Comparison of ENCODE assay signal across 1 cellular context in the genomic region with DNA sequence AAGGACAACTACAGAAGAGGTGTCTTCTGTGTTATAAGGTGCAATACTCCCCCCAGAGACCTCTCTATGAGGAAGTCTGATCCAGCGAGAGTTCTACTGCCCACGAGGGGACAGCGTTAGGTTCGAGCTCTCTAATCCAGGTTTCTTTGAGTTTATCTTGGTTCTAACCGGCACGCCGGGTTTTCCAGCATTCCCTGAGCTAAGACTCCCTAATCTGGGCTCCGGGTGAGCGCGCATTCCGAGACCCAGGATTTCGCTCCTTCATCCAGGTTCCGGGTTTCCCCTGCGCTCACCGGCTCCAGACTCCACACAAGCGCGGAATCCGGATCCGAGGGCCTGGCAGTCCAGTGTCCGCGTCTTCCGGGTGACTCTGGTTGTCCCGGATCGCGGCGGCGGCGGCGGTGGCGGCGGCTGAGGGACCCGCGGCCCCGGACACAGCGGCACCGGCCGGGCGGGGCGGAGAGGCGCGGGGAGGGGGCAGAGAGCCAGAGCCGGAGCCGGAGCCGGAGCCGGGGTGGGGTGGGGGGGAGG.
TF ChIP-seq lines count a peak whose summit lies in the region.

A gene with protein sequence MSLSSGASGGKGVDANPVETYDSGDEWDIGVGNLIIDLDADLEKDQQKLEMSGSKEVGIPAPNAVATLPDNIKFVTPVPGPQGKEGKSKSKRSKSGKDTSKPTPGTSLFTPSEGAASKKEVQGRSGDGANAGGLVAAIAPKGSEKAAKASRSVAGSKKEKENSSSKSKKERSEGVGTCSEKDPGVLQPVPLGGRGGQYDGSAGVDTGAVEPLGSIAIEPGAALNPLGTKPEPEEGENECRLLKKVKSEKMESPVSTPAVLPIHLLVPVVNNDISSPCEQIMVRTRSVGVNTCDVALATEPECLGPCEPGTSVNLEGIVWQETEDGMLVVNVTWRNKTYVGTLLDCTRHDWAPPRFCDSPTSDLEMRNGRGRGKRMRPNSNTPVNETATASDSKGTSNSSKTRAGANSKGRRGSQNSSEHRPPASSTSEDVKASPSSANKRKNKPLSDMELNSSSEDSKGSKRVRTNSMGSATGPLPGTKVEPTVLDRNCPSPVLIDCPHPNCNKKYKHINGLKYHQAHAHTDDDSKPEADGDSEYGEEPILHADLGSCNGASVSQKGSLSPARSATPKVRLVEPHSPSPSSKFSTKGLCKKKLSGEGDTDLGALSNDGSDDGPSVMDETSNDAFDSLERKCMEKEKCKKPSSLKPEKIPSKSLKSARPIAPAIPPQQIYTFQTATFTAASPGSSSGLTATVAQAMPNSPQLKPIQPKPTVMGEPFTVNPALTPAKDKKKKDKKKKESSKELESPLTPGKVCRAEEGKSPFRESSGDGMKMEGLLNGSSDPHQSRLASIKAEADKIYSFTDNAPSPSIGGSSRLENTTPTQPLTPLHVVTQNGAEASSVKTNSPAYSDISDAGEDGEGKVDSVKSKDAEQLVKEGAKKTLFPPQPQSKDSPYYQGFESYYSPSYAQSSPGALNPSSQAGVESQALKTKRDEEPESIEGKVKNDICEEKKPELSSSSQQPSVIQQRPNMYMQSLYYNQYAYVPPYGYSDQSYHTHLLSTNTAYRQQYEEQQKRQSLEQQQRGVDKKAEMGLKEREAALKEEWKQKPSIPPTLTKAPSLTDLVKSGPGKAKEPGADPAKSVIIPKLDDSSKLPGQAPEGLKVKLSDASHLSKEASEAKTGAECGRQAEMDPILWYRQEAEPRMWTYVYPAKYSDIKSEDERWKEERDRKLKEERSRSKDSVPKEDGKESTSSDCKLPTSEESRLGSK (N-terminal part only) (plus strand): TSS at position 373 of the 531 bp plus-strand sequence. CDS start 38,842 bp downstream, outside the sequence.

TF ChIP-seq in HEK293, 187 proteins besides CTCF, POLR2A, EP300 and RAD21 (continued from another document and continues in another):
- TF ChIP-seq, protein P1, sequence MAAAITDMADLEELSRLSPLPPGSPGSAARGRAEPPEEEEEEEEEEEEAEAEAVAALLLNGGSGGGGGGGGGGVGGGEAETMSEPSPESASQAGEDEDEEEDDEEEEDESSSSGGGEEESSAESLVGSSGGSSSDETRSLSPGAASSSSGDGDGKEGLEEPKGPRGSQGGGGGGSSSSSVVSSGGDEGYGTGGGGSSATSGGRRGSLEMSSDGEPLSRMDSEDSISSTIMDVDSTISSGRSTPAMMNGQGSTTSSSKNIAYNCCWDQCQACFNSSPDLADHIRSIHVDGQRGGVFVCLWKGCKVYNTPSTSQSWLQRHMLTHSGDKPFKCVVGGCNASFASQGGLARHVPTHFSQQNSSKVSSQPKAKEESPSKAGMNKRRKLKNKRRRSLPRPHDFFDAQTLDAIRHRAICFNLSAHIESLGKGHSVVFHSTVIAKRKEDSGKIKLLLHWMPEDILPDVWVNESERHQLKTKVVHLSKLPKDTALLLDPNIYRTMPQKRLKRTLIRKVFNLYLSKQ (tag by site-specific recombination; IDR thresholded peaks at IDR 0.05; ENCODE audit: borderline replicate concordance): no peak
- TF ChIP-seq ZNF2 (tag by site-specific recombination; IDR thresholded peaks at IDR 0.05) (0 out of 2 replicates have a peak, but pooled peaks have one; percentile 72), TCF7L2 (IDR thresholded peaks at IDR 0.05; ENCODE audit: borderline replicate concordance, low read depth, low read length) (no peak), ZNF629 (tag by site-specific recombination; IDR thresholded peaks at IDR 0.05) (peak; percentile 82), PRDM1 (tag by site-specific recombination; IDR thresholded peaks at IDR 0.05) (no peak), ZNF157 (tag by site-specific recombination; IDR thresholded peaks at IDR 0.05) (no peak), ZNF621 (tag by site-specific recombination; IDR thresholded peaks at IDR 0.05) (no peak), ZNF221 (tag by site-specific recombination; IDR thresholded peaks at IDR 0.05; ENCODE audit: borderline replicate concordance) (peak; percentile 75; the same call in 1 of the 2 replicates), ZNF792 (tag by site-specific recombination; IDR thresholded peaks at IDR 0.05) (no peak), ZBTB7A (tag by site-specific recombination; IDR thresholded peaks at IDR 0.05; ENCODE audit: low read depth) (peak; percentile 50; the same call in 1 of the 2 replicates), ZFP37 (tag by site-specific recombination; IDR thresholded peaks at IDR 0.05) (peak; percentile 86), KLF16 (tag by site-specific recombination; IDR thresholded peaks at IDR 0.05) (peak; percentile 87), ZNF23 (tag by site-specific recombination; IDR thresholded peaks at IDR 0.05; ENCODE audit: borderline replicate concordance) (no peak), ZSCAN16 (tag by site-specific recombination; IDR thresholded peaks at IDR 0.05) (no peak), REPIN1 (tag by site-specific recombination; IDR thresholded peaks at IDR 0.05; ENCODE audit: low read depth) (no peak), SCRT1 (tag by site-specific recombination; IDR thresholded peaks at IDR 0.05; ENCODE audit: borderline replicate concordance) (0 out of 2 replicates have a peak, but pooled peaks have one; percentile 16), KLF7 (tag by site-specific recombination; IDR thresholded peaks at IDR 0.05; ENCODE audit: borderline replicate concordance) (no peak), ZNF660 (tag by site-specific recombination; IDR thresholded peaks at IDR 0.05) (peak; percentile 97), MZF1 (tag by site-specific recombination; IDR thresholded peaks at IDR 0.05; ENCODE audit: borderline replicate concordance) (peak; percentile 58; the same call in 1 of the 2 replicates), ZNF302 (tag by site-specific recombination; IDR thresholded peaks at IDR 0.05; ENCODE audit: low read depth) (no peak), KLF10 (tag by site-specific recombination; IDR thresholded peaks at IDR 0.05) (peak; percentile 73), ZNF112 (tag by site-specific recombination; IDR thresholded peaks at IDR 0.05) (no peak), ZNF175 (tag by site-specific recombination; IDR thresholded peaks at IDR 0.05) (no peak), IKZF3 (tag by site-specific recombination; IDR thresholded peaks at IDR 0.05) (peak; percentile 89), ZNF585B (tag by site-specific recombination; IDR thresholded peaks at IDR 0.05) (no peak), HOXD13 (CRISPR knock-in tag; IDR thresholded peaks at IDR 0.05; ENCODE audit: borderline replicate concordance) (no peak), GLIS1 (tag by site-specific recombination; IDR thresholded peaks at IDR 0.05) (no peak), ZNF248 (tag by site-specific recombination; IDR thresholded peaks at IDR 0.05) (no peak), ZNF600 (tag by site-specific recombination; IDR thresholded peaks at IDR 0.05) (peak; percentile 66; the same call in 1 of the 2 replicates), ZSCAN30 (tag by site-specific recombination; IDR thresholded peaks at IDR 0.05) (peak; percentile 98), ZBTB21 (tag by site-specific recombination; IDR thresholded peaks at IDR 0.05) (peak; percentile 33; the same call in 1 of the 2 replicates), KLF1 (tag by site-specific recombination; IDR thresholded peaks at IDR 0.05) (peak; percentile 55), ZNF701 (tag by site-specific recombination; IDR thresholded peaks at IDR 0.05) (no peak), ZNF626 (tag by site-specific recombination; IDR thresholded peaks at IDR 0.05) (no peak; the same call in 1 of the 2 replicates), ZNF501 (tag by site-specific recombination; IDR thresholded peaks at IDR 0.05) (peak; percentile 71; the same call in 1 of the 2 replicates), ZNF776 (tag by site-specific recombination; IDR thresholded peaks at IDR 0.05; ENCODE audit: borderline replicate concordance) (no peak), OVOL3 (tag by site-specific recombination; IDR thresholded peaks at IDR 0.05) (0 out of 2 replicates have a peak, but pooled peaks have one; percentile 43), ZNF133 (tag by site-specific recombination; IDR thresholded peaks at IDR 0.05) (no peak), ZNF114 (tag by site-specific recombination; IDR thresholded peaks at IDR 0.05) (no peak), ZNF335 (tag by site-specific recombination; conservative IDR thresholded peaks at IDR 0.05) (peak; percentile 52; the same call in 1 of the 2 replicates), ZNF423 (tag by site-specific recombination; IDR thresholded peaks at IDR 0.05) (peak; percentile 56; the same call in 1 of the 2 replicates), OSR2 (tag by site-specific recombination; IDR thresholded peaks at IDR 0.05) (0 out of 2 replicates have a peak, but pooled peaks have one; percentile 18), MYNN (tag by site-specific recombination; IDR thresholded peaks at IDR 0.05; ENCODE audit: borderline replicate concordance) (no peak), WT1 (tag by site-specific recombination; IDR thresholded peaks at IDR 0.05) (peak; percentile 70; the same call in 1 of the 2 replicates), ZNF473 (tag by site-specific recombination; IDR thresholded peaks at IDR 0.05) (no peak)
- TF ChIP-seq, protein P2, sequence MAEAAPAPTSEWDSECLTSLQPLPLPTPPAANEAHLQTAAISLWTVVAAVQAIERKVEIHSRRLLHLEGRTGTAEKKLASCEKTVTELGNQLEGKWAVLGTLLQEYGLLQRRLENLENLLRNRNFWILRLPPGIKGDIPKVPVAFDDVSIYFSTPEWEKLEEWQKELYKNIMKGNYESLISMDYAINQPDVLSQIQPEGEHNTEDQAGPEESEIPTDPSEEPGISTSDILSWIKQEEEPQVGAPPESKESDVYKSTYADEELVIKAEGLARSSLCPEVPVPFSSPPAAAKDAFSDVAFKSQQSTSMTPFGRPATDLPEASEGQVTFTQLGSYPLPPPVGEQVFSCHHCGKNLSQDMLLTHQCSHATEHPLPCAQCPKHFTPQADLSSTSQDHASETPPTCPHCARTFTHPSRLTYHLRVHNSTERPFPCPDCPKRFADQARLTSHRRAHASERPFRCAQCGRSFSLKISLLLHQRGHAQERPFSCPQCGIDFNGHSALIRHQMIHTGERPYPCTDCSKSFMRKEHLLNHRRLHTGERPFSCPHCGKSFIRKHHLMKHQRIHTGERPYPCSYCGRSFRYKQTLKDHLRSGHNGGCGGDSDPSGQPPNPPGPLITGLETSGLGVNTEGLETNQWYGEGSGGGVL (tag by site-specific recombination; IDR thresholded peaks at IDR 0.05): no peak
- TF ChIP-seq, protein P3, sequence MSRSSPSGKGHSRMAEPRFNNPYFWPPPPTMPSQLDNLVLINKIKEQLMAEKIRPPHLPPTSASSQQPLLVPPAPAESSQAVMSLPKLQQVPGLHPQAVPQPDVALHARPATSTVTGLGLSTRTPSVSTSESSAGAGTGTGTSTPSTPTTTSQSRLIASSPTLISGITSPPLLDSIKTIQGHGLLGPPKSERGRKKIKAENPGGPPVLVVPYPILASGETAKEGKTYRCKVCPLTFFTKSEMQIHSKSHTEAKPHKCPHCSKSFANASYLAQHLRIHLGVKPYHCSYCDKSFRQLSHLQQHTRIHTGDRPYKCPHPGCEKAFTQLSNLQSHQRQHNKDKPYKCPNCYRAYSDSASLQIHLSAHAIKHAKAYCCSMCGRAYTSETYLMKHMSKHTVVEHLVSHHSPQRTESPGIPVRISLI (tag by site-specific recombination; IDR thresholded peaks at IDR 0.05): 0 out of 2 replicates have a peak, but pooled peaks have one; percentile 15
- TF ChIP-seq, protein P4, sequence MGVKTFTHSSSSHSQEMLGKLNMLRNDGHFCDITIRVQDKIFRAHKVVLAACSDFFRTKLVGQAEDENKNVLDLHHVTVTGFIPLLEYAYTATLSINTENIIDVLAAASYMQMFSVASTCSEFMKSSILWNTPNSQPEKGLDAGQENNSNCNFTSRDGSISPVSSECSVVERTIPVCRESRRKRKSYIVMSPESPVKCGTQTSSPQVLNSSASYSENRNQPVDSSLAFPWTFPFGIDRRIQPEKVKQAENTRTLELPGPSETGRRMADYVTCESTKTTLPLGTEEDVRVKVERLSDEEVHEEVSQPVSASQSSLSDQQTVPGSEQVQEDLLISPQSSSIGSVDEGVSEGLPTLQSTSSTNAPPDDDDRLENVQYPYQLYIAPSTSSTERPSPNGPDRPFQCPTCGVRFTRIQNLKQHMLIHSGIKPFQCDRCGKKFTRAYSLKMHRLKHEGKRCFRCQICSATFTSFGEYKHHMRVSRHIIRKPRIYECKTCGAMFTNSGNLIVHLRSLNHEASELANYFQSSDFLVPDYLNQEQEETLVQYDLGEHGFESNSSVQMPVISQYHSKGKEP (tag by site-specific recombination; IDR thresholded peaks at IDR 0.05): peak; percentile 89
- TF ChIP-seq, protein P5, sequence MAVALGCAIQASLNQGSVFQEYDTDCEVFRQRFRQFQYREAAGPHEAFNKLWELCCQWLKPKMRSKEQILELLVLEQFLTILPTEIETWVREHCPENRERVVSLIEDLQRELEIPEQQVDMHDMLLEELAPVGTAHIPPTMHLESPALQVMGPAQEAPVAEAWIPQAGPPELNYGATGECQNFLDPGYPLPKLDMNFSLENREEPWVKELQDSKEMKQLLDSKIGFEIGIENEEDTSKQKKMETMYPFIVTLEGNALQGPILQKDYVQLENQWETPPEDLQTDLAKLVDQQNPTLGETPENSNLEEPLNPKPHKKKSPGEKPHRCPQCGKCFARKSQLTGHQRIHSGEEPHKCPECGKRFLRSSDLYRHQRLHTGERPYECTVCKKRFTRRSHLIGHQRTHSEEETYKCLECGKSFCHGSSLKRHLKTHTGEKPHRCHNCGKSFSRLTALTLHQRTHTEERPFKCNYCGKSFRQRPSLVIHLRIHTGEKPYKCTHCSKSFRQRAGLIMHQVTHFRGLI (tag by site-specific recombination; IDR thresholded peaks at IDR 0.05): peak; percentile 35; the same call in 1 of the 2 replicates
- TF ChIP-seq, protein P6, sequence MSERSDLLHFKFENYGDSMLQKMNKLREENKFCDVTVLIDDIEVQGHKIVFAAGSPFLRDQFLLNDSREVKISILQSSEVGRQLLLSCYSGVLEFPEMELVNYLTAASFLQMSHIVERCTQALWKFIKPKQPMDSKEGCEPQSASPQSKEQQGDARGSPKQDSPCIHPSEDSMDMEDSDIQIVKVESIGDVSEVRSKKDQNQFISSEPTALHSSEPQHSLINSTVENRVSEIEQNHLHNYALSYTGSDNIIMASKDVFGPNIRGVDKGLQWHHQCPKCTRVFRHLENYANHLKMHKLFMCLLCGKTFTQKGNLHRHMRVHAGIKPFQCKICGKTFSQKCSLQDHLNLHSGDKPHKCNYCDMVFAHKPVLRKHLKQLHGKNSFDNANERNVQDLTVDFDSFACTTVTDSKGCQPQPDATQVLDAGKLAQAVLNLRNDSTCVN (tag by site-specific recombination; optimal IDR thresholded peaks at IDR 0.05): peak; percentile 86
- TF ChIP-seq, protein P7, sequence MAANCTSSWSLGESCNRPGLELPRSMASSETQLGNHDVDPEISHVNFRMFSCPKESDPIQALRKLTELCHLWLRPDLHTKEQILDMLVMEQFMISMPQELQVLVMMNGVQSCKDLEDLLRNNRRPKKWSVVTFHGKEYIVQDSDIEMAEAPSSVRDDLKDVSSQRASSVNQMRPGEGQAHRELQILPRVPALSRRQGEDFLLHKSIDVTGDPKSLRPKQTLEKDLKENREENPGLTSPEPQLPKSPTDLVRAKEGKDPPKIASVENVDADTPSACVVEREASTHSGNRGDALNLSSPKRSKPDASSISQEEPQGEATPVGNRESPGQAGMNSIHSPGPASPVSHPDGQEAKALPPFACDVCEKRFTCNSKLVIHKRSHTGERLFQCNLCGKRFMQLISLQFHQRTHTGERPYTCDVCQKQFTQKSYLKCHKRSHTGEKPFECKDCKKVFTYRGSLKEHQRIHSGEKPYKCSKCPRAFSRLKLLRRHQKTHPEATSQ (tag by site-specific recombination; IDR thresholded peaks at IDR 0.05): peak; percentile 82; the same call in 1 of the 2 replicates
- TF ChIP-seq, protein P8, sequence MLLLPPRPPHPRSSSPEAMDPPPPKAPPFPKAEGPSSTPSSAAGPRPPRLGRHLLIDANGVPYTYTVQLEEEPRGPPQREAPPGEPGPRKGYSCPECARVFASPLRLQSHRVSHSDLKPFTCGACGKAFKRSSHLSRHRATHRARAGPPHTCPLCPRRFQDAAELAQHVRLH (tag by site-specific recombination; IDR thresholded peaks at IDR 0.05): peak; percentile 80
